28 cellular contexts compared by ENCODE assay signal in the genomic region with DNA sequence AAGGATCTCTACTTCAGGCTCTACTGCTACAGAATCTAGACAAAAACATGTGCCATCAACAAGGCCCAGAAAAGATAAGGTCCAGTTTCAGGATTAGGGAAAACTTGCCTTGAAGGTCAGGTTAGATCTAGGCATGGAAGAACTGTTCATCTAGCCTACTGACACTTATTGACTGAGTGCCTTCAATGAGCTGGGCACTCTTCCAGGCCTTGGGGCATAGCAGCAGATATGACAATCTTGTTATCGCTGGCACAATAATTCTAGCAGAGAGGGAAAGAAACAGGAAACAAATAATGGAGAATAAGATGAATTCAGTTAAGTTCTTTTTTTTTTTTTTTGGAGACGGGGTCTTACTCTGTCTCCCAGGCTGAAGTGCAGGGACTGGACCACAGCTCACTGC.
"Had no signal": no experiment of that assay in that cellular context is flagged by ENCODE, and none has a peak within 500 bp of the region (broad histone marks: within the 10 kb centered on the region; RNA-seq: fewer than 3 reads in every experiment).

No MANE protein-coding gene starts in this region.

- H3K27me3 Mint-ChIP-seq: brain had no signal

- H3K4me1 Mint-ChIP-seq: activated CD4-positive, alpha-beta memory T cell treated with anti-CD3 and anti-CD28 coated beads, Interleukin-2, amount 10 ng/mL, durations not matched to agents 7 days and 5 days had no signal

- ATAC-seq: activated naive CD4-positive, alpha-beta T cell treated with anti-CD3 and anti-CD28 coated beads, Interleukin-2, amount 50 U/mL, for 72 hours had no signal

- H3K27ac Mint-ChIP-seq: activated CD4-positive, alpha-beta memory T cell treated with anti-CD3 and anti-CD28 coated beads, Interleukin-2, amount 10 ng/mL, durations not matched to agents 7 days and 5 days; activated naive CD4-positive, alpha-beta T cell treated with anti-CD3 and anti-CD28 coated beads for 36 hours; activated naive CD4-positive, alpha-beta T cell treated with anti-CD3 and anti-CD28 coated beads, Interleukin-2, amount 50 U/mL, for 72 hours; activated T-cell treated with anti-CD3 and anti-CD28 coated beads, Interleukin-2, amount 50 U/mL, for 24 hours; activated T-helper 1 cell treated with anti-CD3 and anti-CD28 coated beads, Interleukin-12 subunit alpha, Interleukin-12 subunit beta, Interleukin-2, Interleukin-4 antibody, amounts not matched to agents 30 ng/mL and 10 ng/mL and 1 ng/mL, durations not matched to agents 14 hours and 24 hours and 36 hours; brain; T-helper 1 cell treated with Interleukin-12 subunit alpha and Interleukin-12 subunit beta and Interleukin-4 antibody, amounts not matched to agents 30 μg/mL and 1 μg/mL, for 36 hours; T-helper 2 cell treated with Interferon-gamma antibody and Interleukin-4, amounts not matched to agents 5 μg/mL and 100 μg/mL, for 36 hours had no signal

- H3K27ac ChIP-seq: VCaP had no signal

- H3K4me3 Mint-ChIP-seq: activated CD4-positive, alpha-beta memory T cell treated with anti-CD3 and anti-CD28 coated beads, Interleukin-2, amount 10 ng/mL, durations not matched to agents 7 days and 5 days; activated naive CD4-positive, alpha-beta T cell treated with anti-CD3 and anti-CD28 coated beads for 36 hours; activated T-cell treated with anti-CD3 and anti-CD28 coated beads, Interleukin-2, amount 50 U/mL, for 24 hours; activated T-helper 1 cell treated with anti-CD3 and anti-CD28 coated beads, Interleukin-12 subunit alpha, Interleukin-12 subunit beta, Interleukin-2, Interleukin-4 antibody, amounts not matched to agents 30 ng/mL and 10 ng/mL and 1 ng/mL, durations not matched to agents 14 hours and 24 hours and 36 hours; brain; T-helper 1 cell treated with Interleukin-12 subunit alpha and Interleukin-12 subunit beta and Interleukin-4 antibody, amounts not matched to agents 30 μg/mL and 1 μg/mL, for 36 hours; T-helper 2 cell treated with Interferon-gamma antibody and Interleukin-4, amounts not matched to agents 5 μg/mL and 100 μg/mL, for 36 hours had no signal

- FAIRE-seq: bronchial epithelial cell, K562, TTC549 had no signal

- H3K36me3 Mint-ChIP-seq: activated naive CD4-positive, alpha-beta T cell treated with anti-CD3 and anti-CD28 coated beads, Interleukin-2, amount 50 U/mL, for 72 hours; brain had no signal

- H3K4me3 ChIP-seq: K562 had no signal

- DNase-seq: activated CD4-positive, alpha-beta T cell treated with anti-CD3 and anti-CD28 coated beads for 1 hour; activated CD4-positive, alpha-beta T cell treated with anti-CD3 and anti-CD28 coated beads for 48 hours; activated CD4-positive, CD25-positive, alpha-beta regulatory T cell; activated gamma-delta T cell treated with Interleukin-2 at 50 U/mL for 16 hours; activated naive CD4-positive, alpha-beta T cell treated with anti-CD3 and anti-CD28 coated beads for 36 hours; activated T-cell treated with anti-CD3 and anti-CD28 coated beads, Interleukin-2, amount 50 U/mL, for 24 hours; anterior cingulate cortex; caudate nucleus; NCI-H1092 treated with DMSO at 0.1 percent for 48 hours; NCI-H146; NCI-H187; NCI-H2029 treated with DMSO at 0.1 percent for 48 hours; NCI-H2171 treated with DMSO at 0.1 percent for 48 hours; NCI-H2227 treated with DMSO at 0.1 percent for 48 hours; NCI-H510A treated with DMSO at 0.1 percent for 48 hours; NCI-H526 treated with DMSO at 0.1 percent for 48 hours; NCI-H774; SHP77 treated with DMSO at 0.1 percent for 48 hours had no signal

- H3K9me3 Mint-ChIP-seq: activated CD4-positive, alpha-beta memory T cell treated with anti-CD3 and anti-CD28 coated beads, Interleukin-2, amount 10 ng/mL, durations not matched to agents 7 days and 5 days; activated naive CD4-positive, alpha-beta T cell treated with anti-CD3 and anti-CD28 coated beads for 36 hours; activated naive CD4-positive, alpha-beta T cell treated with anti-CD3 and anti-CD28 coated beads, Interleukin-2, amount 50 U/mL, for 72 hours; activated T-cell treated with anti-CD3 and anti-CD28 coated beads, Interleukin-2, amount 50 U/mL, for 24 hours; activated T-helper 1 cell treated with anti-CD3 and anti-CD28 coated beads, Interleukin-12 subunit alpha, Interleukin-12 subunit beta, Interleukin-2, Interleukin-4 antibody, amounts not matched to agents 30 ng/mL and 10 ng/mL and 1 ng/mL, durations not matched to agents 14 hours and 24 hours and 36 hours; T-helper 1 cell treated with Interleukin-12 subunit alpha and Interleukin-12 subunit beta and Interleukin-4 antibody, amounts not matched to agents 30 μg/mL and 1 μg/mL, for 36 hours; T-helper 2 cell treated with Interferon-gamma antibody and Interleukin-4, amounts not matched to agents 5 μg/mL and 100 μg/mL, for 36 hours had no signal
